In genomic region chr2:26521054-26521912, GRCh38 we compare ENCODE assay signal across 8 cellular contexts. TPM values are rescaled to one million over a fixed set of nuclear protein-coding genes. Genes with fewer than 3 reads are reported as not detected.
DNase-seq lines count a peak whose midpoint lies in the region; ATAC-seq and TF ChIP-seq lines count a peak whose summit lies in the region.

No MANE protein-coding gene starts in this region.

- ATAC-seq in HG02642 (IDR thresholded peaks at IDR 0.05; ENCODE audit: poor library complexity, unreplicated experiment): no peak
- ATAC-seq in HG03175 (IDR thresholded peaks at IDR 0.05; ENCODE audit: unreplicated experiment): no peak
- no peak for ATAC-seq in left ventricle myocardium superior
- no peak for ATAC-seq in HG03571 (IDR thresholded peaks at IDR 0.05; ENCODE audit: unreplicated experiment)

- TF ChIP-seq CTCF in GM10248 (IDR thresholded peaks at IDR 0.05; ENCODE audit: control extremely low read depth, extremely low read depth, low read depth, missing control alignments) (peak; percentile 24), fibroblast of mammary gland (conservative IDR thresholded peaks at IDR 0.05; ENCODE audit: control insufficient read depth, insufficient read depth, low read depth, low read length) (peak; percentile 20)

- H3K4me3 ChIP-seq in fibroblast of mammary gland (ENCODE audit: control insufficient read depth, low read depth, low read length): no peak overlapping the region

- DNase-seq in A172 (ENCODE audit: low spot score) (peak; percentile 42), GM10248 (ENCODE audit: extremely low spot score) (peak; percentile 48), NCI-H82 (lab: John Stamatoyannopoulos, UW) (peak; percentile 83), fibroblast of mammary gland (ENCODE audit: low read depth) (peak; percentile 11), left ventricle myocardium superior (no peak)

- POLR2A ChIA-PET in GM10248 (lab: Yijun Ruan, JAX): no interaction called here

- CTCF ChIA-PET in GM10248 (lab: Yijun Ruan, JAX): interaction anchor here (0.9 to 3.7 kb wide), 8 partner anchors 9 to 56 kb away, joined by 3 to 19 read pairs (median 5); no protein-coding TSS in a partner anchor

- intact Hi-C loops in left ventricle myocardium superior (cut with micrococcal nuclease): no loop called here

RNA-seq across cellular contexts. Expression of gene OTOF, which starts 43.4 kb away (rescaled TPM):
- 2.1 TPM in 1 of 2 replicates, not detected in the other for total RNA-seq in A172 (2014; rRNA removed; shearing (Covaris generic))
- total RNA-seq in left ventricle myocardium superior: not detected
